14 cellular contexts compared by ENCODE assay signal in the genomic region with DNA sequence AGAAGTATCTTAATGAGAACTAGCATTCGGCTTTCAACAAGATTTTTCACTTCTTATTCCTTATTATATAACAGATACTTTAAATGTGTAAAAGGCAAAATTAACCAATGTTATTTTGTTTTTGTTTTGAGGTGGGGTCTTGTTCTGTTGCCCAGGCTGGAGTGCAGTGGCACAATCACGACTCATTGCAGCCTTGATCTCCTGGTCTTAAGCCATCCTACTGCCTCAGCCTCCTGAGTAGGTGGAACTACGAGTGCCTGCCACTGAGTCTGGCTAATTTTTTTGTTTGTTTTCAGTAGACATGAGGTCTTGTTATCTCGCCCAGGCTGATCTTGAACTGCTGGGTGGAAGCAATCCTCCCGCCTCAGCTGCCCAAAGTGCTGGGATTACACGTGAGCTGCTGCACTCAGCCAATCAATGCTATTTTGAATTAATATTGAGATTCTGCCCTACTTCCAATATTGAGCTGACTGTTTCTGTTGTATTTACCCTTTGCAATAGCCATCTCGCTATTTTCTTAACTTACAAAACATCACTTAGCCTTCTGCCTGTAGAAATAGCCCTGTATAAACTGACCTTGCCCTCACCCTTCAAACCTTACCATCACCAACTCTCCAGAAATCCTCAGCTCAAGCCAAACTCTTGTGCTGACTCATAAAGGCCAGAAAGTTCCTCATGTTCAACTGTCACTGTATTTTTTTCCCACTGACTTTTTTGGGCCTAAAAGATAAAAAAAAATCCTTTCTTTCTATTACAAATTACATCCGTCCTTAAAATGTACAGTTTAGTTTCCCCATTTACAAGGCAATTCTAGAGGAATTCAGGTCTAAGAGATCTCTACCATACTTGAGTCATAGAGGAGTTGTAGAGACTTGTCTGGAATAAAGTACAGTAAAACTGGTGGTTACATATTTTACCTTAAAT.
DNase-seq lines count a peak whose midpoint lies in the region; ATAC-seq, FAIRE-seq and TF ChIP-seq lines count a peak whose summit lies in the region.
"Had no signal": no experiment of that assay in that cellular context is flagged by ENCODE, and none has a peak within 500 bp of the region (broad histone marks: within the 10 kb centered on the region; RNA-seq: fewer than 3 reads in every experiment).

No MANE protein-coding gene starts in this region.

- POLR2A ChIA-PET in H1 (lab: Charles Lee; ENCODE audit: partially characterized antibody) = no interaction called here

- no peak overlapping the region for H3K27ac Mint-ChIP-seq in neural progenitor cell
- H3K27ac Mint-ChIP-seq in T-helper 2 cell treated with Interferon-gamma antibody and Interleukin-4, amounts not matched to agents 5 μg/mL and 100 μg/mL, for 36 hours = no peak overlapping the region
- H3K27ac Mint-ChIP-seq: activated T-cell treated with anti-CD3 and anti-CD28 coated beads, Interleukin-2, amount 50 U/mL, for 72 hours had no signal

- H3F3A ChIP-seq in neural progenitor cell (ENCODE audit: low read depth) = no peaks in the 10 kb centered on the region

- no peak for TF ChIP-seq POLR2A in H1 (IDR thresholded peaks at IDR 0.05; ENCODE audit: control extremely low read depth in 1 of 2, low read depth in 2 of 2, low read length in 2 of 2)

- no peak overlapping the region for H3K56ac ChIP-seq in H1 (replicated peaks; ENCODE audit: insufficient read length, low read depth, low read length)

- peaks cover 11% of the 10 kb centered on the region for H3K36me3 Mint-ChIP-seq in neural progenitor cell
- peaks cover 4% of the 10 kb centered on the region for H3K36me3 Mint-ChIP-seq in T-helper 2 cell treated with Interferon-gamma antibody and Interleukin-4, amounts not matched to agents 5 μg/mL and 100 μg/mL, for 36 hours (ENCODE audit: low read depth)

- H3K14ac ChIP-seq in H1 (ENCODE audit: insufficient read length) = no peak overlapping the region

- no peaks in the 10 kb centered on the region; the same call in 1 of the 2 replicates for H3K79me1 ChIP-seq in H1 (ENCODE audit: low read depth, low read length)

- no peaks in the 10 kb centered on the region for H3K27me3 ChIP-seq in RWPE2 (ENCODE audit: insufficient read depth, poor library complexity, severe bottlenecking)
- no peaks in the 10 kb centered on the region for H3K27me3 ChIP-seq in H1 (replicated peaks in 1 of 4; ENCODE audit: control insufficient read depth in 3 of 4, extremely low read depth in 1 of 4, insufficient read depth in 3 of 4, low read length in 3 of 4)
- H3K27me3 ChIP-seq in neural progenitor cell = no peaks in the 10 kb centered on the region
- H3K27me3 ChIP-seq: heart left ventricle, sigmoid colon, uterus had no signal

- ATAC-seq in RWPE2 (ENCODE audit: low read depth) = peak; percentile 94
- ATAC-seq in omental fat pad (ENCODE audit: low FRiP score) = peak; percentile 80
- ATAC-seq in GM21390 (IDR thresholded peaks at IDR 0.05; ENCODE audit: unreplicated experiment) = no peak
- ATAC-seq: activated T-cell treated with anti-CD3 and anti-CD28 coated beads, Interleukin-2, amount 50 U/mL, for 72 hours had no signal

- H3K9me3 ChIP-seq in RWPE2 (ENCODE audit: severe bottlenecking) = no peaks in the 10 kb centered on the region
- no peaks in the 10 kb centered on the region for H3K9me3 ChIP-seq in H1 (ENCODE audit: insufficient read depth in 2 of 2, low read depth in 1 of 2, low read length in 1 of 2)
- H3K9me3 ChIP-seq in neural progenitor cell (ENCODE audit: low read depth) = no peaks in the 10 kb centered on the region
- H3K9me3 ChIP-seq: heart left ventricle, sigmoid colon, uterus had no signal

- no peaks in the 10 kb centered on the region for H3K23me2 ChIP-seq in H1 (ENCODE audit: low read depth, low read length)

- H3K27ac ChIP-seq in RWPE2 (ENCODE audit: poor library complexity, severe bottlenecking) (peak overlapping the region; percentile 88), H1 (ENCODE audit: low read depth, low read length) (no peak overlapping the region), neural progenitor cell (no peak overlapping the region)
- H3K27ac ChIP-seq: heart left ventricle, sigmoid colon, uterus had no signal

- 86% methylated on average over 8 of the region's 8 CpGs; no CpG with 5 or more reads in 1 of the 2 experiments for WGBS in H1 (ENCODE audit: extremely low coverage in 1 of 2, insufficient coverage in 1 of 2, insufficient read length in 1 of 2, insufficient replicate concordance in 2 of 2, low coverage in 1 of 2, low lambda C conversion rate in 2 of 2, missing lambda C conversion rate in 1 of 2), 2 experiments

- no peak overlapping the region for H2BK20ac ChIP-seq in H1 (ENCODE audit: low read length)

- H4K20me1 ChIP-seq in H1 (replicated peaks in 1 of 2; ENCODE audit: control insufficient read depth in 1 of 2, insufficient read depth in 2 of 2, low read length in 2 of 2) = peaks cover 0 to 1% of the 10 kb centered on the region in 2 experiments
- H4K20me1 ChIP-seq in neural progenitor cell (ENCODE audit: low read depth) = peaks cover 17% of the 10 kb centered on the region

- no peak for FAIRE-seq in H1 (lab: Jason Lieb, UNC)

- no peak overlapping the region for H4K91ac ChIP-seq in H1 (replicated peaks; ENCODE audit: insufficient read length, low read length)

- no peak for TF ChIP-seq RAD21 in H1 (IDR thresholded peaks at IDR 0.05 in 1 of 2, conservative IDR thresholded peaks at IDR 0.05 in 1 of 2; ENCODE audit: low read depth in 2 of 2, low read length in 2 of 2)

- DNase-seq in GM04504 (ENCODE audit: low read depth) (peak; percentile 64), RWPE2 (ENCODE audit: low spot score) (no peak), H1 (ENCODE audit: low read depth in 1 of 2, low spot score in 2 of 2) (no peak), omental fat pad (ENCODE audit: low spot score) (no peak), cortex of kidney (lab: John Stamatoyannopoulos, UW) (no peak), neural progenitor cell (ENCODE audit: low spot score) (no peak)
- no peak for DNase-seq in T-helper 2 cell treated with Interferon-gamma antibody and Interleukin-4, amounts not matched to agents 5 μg/mL and 100 μg/mL, for 36 hours (ENCODE audit: low spot score)
- DNase-seq: activated T-cell treated with anti-CD3 and anti-CD28 coated beads, Interleukin-2, amount 50 U/mL, for 72 hours; heart left ventricle; mesendoderm; NCI-H1436; sigmoid colon; uterus had no signal

- no peaks in the 10 kb centered on the region; the same call in 1 of the 2 replicates for H3K36me3 ChIP-seq in RWPE2 (ENCODE audit: low read depth)
- no peaks in the 10 kb centered on the region; a peak in 1 of 8 replicates for H3K36me3 ChIP-seq in H1 (ENCODE audit: control insufficient read depth in 2 of 4, insufficient read depth in 4 of 4, low read length in 3 of 4)
- H3K36me3 ChIP-seq in neural progenitor cell = peaks cover 7% of the 10 kb centered on the region
- H3K36me3 ChIP-seq: heart left ventricle, sigmoid colon, uterus had no signal

- CTCF ChIA-PET in H1 (lab: Charles Lee; ENCODE audit: partially characterized antibody) = interaction anchor here (2.8 to 4.6 kb wide), 3 partner anchors 9 to 190 kb away, joined by 11 to 19 read pairs (median 14); no protein-coding TSS in a partner anchor

- no peak overlapping the region for H2BK120ac ChIP-seq in H1 (replicated peaks; ENCODE audit: low read depth, low read length)

- peak overlapping the region; percentile 57; the same call in 1 of the 2 replicates for H4K8ac ChIP-seq in H1 (ENCODE audit: extremely low read depth, insufficient read depth, low read length)

- no peak overlapping the region for H3K4ac ChIP-seq in H1 (replicated peaks; ENCODE audit: insufficient read length, low read depth, low read length)

- H3K79me2 ChIP-seq in H1 (ENCODE audit: control insufficient read depth in 1 of 2, insufficient read depth in 2 of 2, low read length in 2 of 2) (peaks cover 0 to 2% of the 10 kb centered on the region in 2 experiments; a peak in 1 of 4 replicates), neural progenitor cell (ENCODE audit: low read depth) (peaks cover 54% of the 10 kb centered on the region)

- no peak overlapping the region for H3K4me3 Mint-ChIP-seq in neural progenitor cell
- H3K4me3 Mint-ChIP-seq in T-helper 2 cell treated with Interferon-gamma antibody and Interleukin-4, amounts not matched to agents 5 μg/mL and 100 μg/mL, for 36 hours = no peak overlapping the region
- H3K4me3 Mint-ChIP-seq: activated T-cell treated with anti-CD3 and anti-CD28 coated beads, Interleukin-2, amount 50 U/mL, for 72 hours had no signal

- H3K9ac ChIP-seq in H1 (replicated peaks in 1 of 4; ENCODE audit: extremely low read depth in 1 of 4, low read depth in 3 of 4, low read length in 3 of 4) = no peak overlapping the region
- H3K9ac ChIP-seq in neural progenitor cell = no peak overlapping the region

- no peaks in the 10 kb centered on the region for H3K27me3 Mint-ChIP-seq in neural progenitor cell (ENCODE audit: insufficient read depth, low read depth)
- H3K27me3 Mint-ChIP-seq in T-helper 2 cell treated with Interferon-gamma antibody and Interleukin-4, amounts not matched to agents 5 μg/mL and 100 μg/mL, for 36 hours (ENCODE audit: low read depth) = no peaks in the 10 kb centered on the region

- TF ChIP-seq CTCF in RWPE2 (IDR thresholded peaks at IDR 0.05; ENCODE audit: poor library complexity, severe bottlenecking) (no peak), H1 (IDR thresholded peaks at IDR 0.05; ENCODE audit: control extremely low read depth in 1 of 3, insufficient read depth in 1 of 3, low read depth in 1 of 3, low read length in 3 of 3) (no peak), omental fat pad (IDR thresholded peaks at IDR 0.05) (no peak), neural progenitor cell (IDR thresholded peaks at IDR 0.05) (no peak)

- no peak for TF ChIP-seq EP300 in H1 (IDR thresholded peaks at IDR 0.05; ENCODE audit: borderline replicate concordance in 1 of 2, low read depth in 2 of 2, low read length in 2 of 2)

- no peak overlapping the region for H3K23ac ChIP-seq in H1 (ENCODE audit: insufficient read length)

- no peak overlapping the region for H2BK5ac ChIP-seq in H1 (ENCODE audit: low read depth, low read length)

- H2BK12ac ChIP-seq in H1 (ENCODE audit: low read depth, low read length) = no peak overlapping the region

- H3K9me3 Mint-ChIP-seq in neural progenitor cell = no peaks in the 10 kb centered on the region
- H3K9me3 Mint-ChIP-seq in T-helper 2 cell treated with Interferon-gamma antibody and Interleukin-4, amounts not matched to agents 5 μg/mL and 100 μg/mL, for 36 hours = no peaks in the 10 kb centered on the region
- H3K9me3 Mint-ChIP-seq: activated T-cell treated with anti-CD3 and anti-CD28 coated beads, Interleukin-2, amount 50 U/mL, for 72 hours had no signal

- H3K4me3 ChIP-seq in RWPE2 (ENCODE audit: severe bottlenecking) = no peak overlapping the region
- H3K4me3 ChIP-seq in H1 (ENCODE audit: extremely low read depth in 1 of 4, insufficient read depth in 2 of 4, low read depth in 3 of 4, low read length in 4 of 4) = no peak overlapping the region
- no peak overlapping the region for H3K4me3 ChIP-seq in neural progenitor cell
- H3K4me3 ChIP-seq: heart left ventricle, sigmoid colon, uterus had no signal

- H4K5ac ChIP-seq in H1 (ENCODE audit: insufficient read length, low read depth, low read length) = no peak overlapping the region

- no peak overlapping the region for H2BK15ac ChIP-seq in H1 (ENCODE audit: low read length)

- H2AFZ ChIP-seq in H1 (ENCODE audit: low read length) (no peak overlapping the region), neural progenitor cell (replicated peaks) (no peak overlapping the region)

- peaks cover 3% of the 10 kb centered on the region for H3K4me1 Mint-ChIP-seq in neural progenitor cell
- H3K4me1 Mint-ChIP-seq in T-helper 2 cell treated with Interferon-gamma antibody and Interleukin-4, amounts not matched to agents 5 μg/mL and 100 μg/mL, for 36 hours (ENCODE audit: low read depth) = peaks cover 13% of the 10 kb centered on the region

- peaks cover 43% of the 10 kb centered on the region for H3K4me1 ChIP-seq in RWPE2 (ENCODE audit: insufficient read depth, poor library complexity, severe bottlenecking)
- H3K4me1 ChIP-seq in H1 (replicated peaks in 1 of 4; ENCODE audit: control insufficient read depth in 3 of 4, insufficient read depth in 4 of 4, low read length in 3 of 4) = no peaks in the 10 kb centered on the region
- no peaks in the 10 kb centered on the region for H3K4me1 ChIP-seq in neural progenitor cell
- H3K4me1 ChIP-seq: uterus had no signal

- H2AK5ac ChIP-seq in H1 (ENCODE audit: low read depth, low read length) = no peak overlapping the region

- H3K18ac ChIP-seq in H1 (ENCODE audit: extremely low read depth, low read length) = no peak overlapping the region

- H3K4me2 ChIP-seq in H1 (ENCODE audit: insufficient read depth in 1 of 2, low read depth in 2 of 2, low read length in 2 of 2) = no peak overlapping the region
- no peak overlapping the region for H3K4me2 ChIP-seq in neural progenitor cell
